Comparison of ENCODE assay signal across 8 cellular contexts in genomic region chr9:78236511-78236950, GRCh38. TPM values are rescaled to one million over a fixed set of nuclear protein-coding genes. Genes with fewer than 3 reads are reported as not detected.
A peak's percentile ranks its signal among the peaks of the same experiment; 100 is the strongest.
DNase-seq lines count a peak whose midpoint lies in the region; ATAC-seq and TF ChIP-seq lines count a peak whose summit lies in the region.

No MANE protein-coding gene starts in this region.

- peak overlapping the region in 2 of 3 donors; percentile 79 to 90 for H3K27ac Mint-ChIP-seq in CD4-positive, CD25-positive, alpha-beta regulatory T cell

- H3K9me3 Mint-ChIP-seq in CD4-positive, CD25-positive, alpha-beta regulatory T cell: no peaks in the 10 kb centered on the region

- no peaks in the 10 kb centered on the region for H3K27me3 ChIP-seq in CD4-positive, CD25-positive, alpha-beta regulatory T cell (ENCODE audit: control insufficient read depth, insufficient read depth, low read length)
- H3K27me3 ChIP-seq in heart right ventricle: no peaks in the 10 kb centered on the region
- no peaks in the 10 kb centered on the region for H3K27me3 ChIP-seq in gastrocnemius medialis

- peaks cover 6% of the 10 kb centered on the region for H3K36me3 ChIP-seq in CD4-positive, CD25-positive, alpha-beta regulatory T cell (ENCODE audit: control insufficient read depth, insufficient read depth, low read length)
- H3K36me3 ChIP-seq in heart right ventricle: peaks cover 0 to 19% (median 3%) of the 10 kb centered on the region in 9 donors
- H3K36me3 ChIP-seq in gastrocnemius medialis: peaks cover 0 to 10% of the 10 kb centered on the region in 2 donors

- in situ Hi-C loops in gastrocnemius medialis (cut with MboI; ENCODE audit: low sequenced_read_pairs in 4 of 4): no loop called here

- peaks cover 25 to 46% (median 37%) of the 10 kb centered on the region in 4 donors for H3K4me1 Mint-ChIP-seq in CD4-positive, CD25-positive, alpha-beta regulatory T cell

- intact Hi-C loops in heart right ventricle (cut with DNase I): no loop called here
- intact Hi-C loops in gastrocnemius medialis (cut with DNase I; ENCODE audit: low total_unique reads): no loop called here

- peak overlapping the region; percentile 92 for H3K4me3 ChIP-seq in CD4-positive, CD25-positive, alpha-beta regulatory T cell (ENCODE audit: low read depth, low read length)
- H3K4me3 ChIP-seq in WI38 (ENCODE audit: low read depth, low read length) (peak overlapping the region; percentile 72), heart right ventricle (peak overlapping the region; percentile 67 to 88 (median 82)), gastrocnemius medialis (peak overlapping the region; percentile 74 to 94 (median 87))

- TF ChIP-seq CTCF in WI38 (IDR thresholded peaks at IDR 0.05; ENCODE audit: low read depth, low read length) (no peak), heart right ventricle (IDR thresholded peaks at IDR 0.05) (no peak), gastrocnemius medialis (IDR thresholded peaks at IDR 0.05 in 4 of 5, conservative IDR thresholded peaks at IDR 0.05 in 1 of 5) (no peak)

- DNase-seq in CD4-positive, CD25-positive, alpha-beta regulatory T cell: no peak
- no peak for DNase-seq in heart right ventricle
- DNase-seq in gastrocnemius medialis: no peak
- no peak for DNase-seq in NCI-H774 (lab: John Stamatoyannopoulos, UW)
- no peak for DNase-seq in activated CD4-positive, CD25-positive, alpha-beta regulatory T cell (lab: John Stamatoyannopoulos, UW)

- H3K4me3 Mint-ChIP-seq in CD4-positive, CD25-positive, alpha-beta regulatory T cell: peak overlapping the region in 1 of 4 donors; percentile 95

- H3K4me1 ChIP-seq in CD4-positive, CD25-positive, alpha-beta regulatory T cell (ENCODE audit: control insufficient read depth, insufficient read depth, low read length, poor library complexity, severe bottlenecking): peaks cover 34% of the 10 kb centered on the region
- H3K4me1 ChIP-seq in heart right ventricle (peaks cover 0 to 20% (median 6%) of the 10 kb centered on the region in 9 donors), gastrocnemius medialis (peaks cover 0 to 10% of the 10 kb centered on the region in 2 donors)

- H3K36me3 Mint-ChIP-seq in CD4-positive, CD25-positive, alpha-beta regulatory T cell: peaks cover 12% of the 10 kb centered on the region

- peak overlapping the region; percentile 79 for H3K27ac ChIP-seq in CD4-positive, CD25-positive, alpha-beta regulatory T cell (ENCODE audit: insufficient read depth, low read length, poor library complexity, severe bottlenecking)
- H3K27ac ChIP-seq in heart right ventricle (peak overlapping the region in 9 of 10 donors; percentile 51 to 85 (median 75)), gastrocnemius medialis (peak overlapping the region; percentile 69 to 79 (median 72))

- no peaks in the 10 kb centered on the region for H3K9me3 ChIP-seq in CD4-positive, CD25-positive, alpha-beta regulatory T cell (ENCODE audit: control insufficient read depth in 2 of 2, low read length in 2 of 2)
- H3K9me3 ChIP-seq in heart right ventricle: no peaks in the 10 kb centered on the region
- no peaks in the 10 kb centered on the region for H3K9me3 ChIP-seq in gastrocnemius medialis

- peak in 1 of 2 donors; percentile 3 for ATAC-seq in CD4-positive, CD25-positive, alpha-beta regulatory T cell (ENCODE audit: low read depth in 2 of 2)
- ATAC-seq in GM19351 (IDR thresholded peaks at IDR 0.05; ENCODE audit: unreplicated experiment) (peak; percentile 25), HG03460 (IDR thresholded peaks at IDR 0.05; ENCODE audit: unreplicated experiment) (peak; percentile 9), heart right ventricle (peak in 4 of 8 donors; percentile 2 to 19 (median 5)), gastrocnemius medialis (peak; percentile 10 to 29)

- 10 to 11% methylated on average over 13 of the region's 13 CpGs for WGBS in heart right ventricle, 2 donors

- TF ChIP-seq POLR2A in gastrocnemius medialis (IDR thresholded peaks at IDR 0.05): no peak

- H3K27me3 Mint-ChIP-seq in CD4-positive, CD25-positive, alpha-beta regulatory T cell: peaks cover 4% of the 10 kb centered on the region

RNA-seq across cellular contexts. Expression of gene CEP78, which starts 0.7 kb away (rescaled TPM):
- total RNA-seq in CD4-positive, CD25-positive, alpha-beta regulatory T cell: 39.8 TPM
- 10 to 100 TPM; 24.9 to 43.6 (median 28.6) TPM for polyA plus RNA-seq in CD4-positive, CD25-positive, alpha-beta regulatory T cell
- total RNA-seq in heart right ventricle (1 to 10 TPM; 2.6 to 5.7 (median 3.2) TPM), gastrocnemius medialis (1 to 10 TPM; 2.1 to 2.8 (median 2.5) TPM)
- polyA plus RNA-seq in heart right ventricle: 1 to 10 TPM; 1.7 to 3.5 TPM
